ENCODE assay signal across 1 cellular context in genomic region chr19:11067356-11068113, GRCh38.
TF ChIP-seq lines count a peak whose summit lies in the region.

No MANE protein-coding gene starts in this region.

TF ChIP-seq in GM12878, 131 proteins besides CTCF, POLR2A, EP300 and RAD21:
- TF ChIP-seq SMARCA5 (IDR thresholded peaks at IDR 0.05) (no peak), PML (IDR thresholded peaks at IDR 0.05; ENCODE audit: low read length) (no peak), SPI1 (IDR thresholded peaks at IDR 0.05; ENCODE audit: borderline replicate concordance, insufficient read depth, low read depth, low read length) (no peak), SP1 (IDR thresholded peaks at IDR 0.05; ENCODE audit: low read depth, low read length) (no peak), SRF (IDR thresholded peaks at IDR 0.05; ENCODE audit: low read depth in 2 of 2, low read length in 2 of 2) (no peak), TAF1 (IDR thresholded peaks at IDR 0.05; ENCODE audit: borderline replicate concordance, low read depth, low read length) (no peak), RBBP5 (conservative IDR thresholded peaks at IDR 0.05) (no peak), CREM (IDR thresholded peaks at IDR 0.05; ENCODE audit: low read depth) (no peak), JUNB (IDR thresholded peaks at IDR 0.05) (no peak), SUPT20H (IDR thresholded peaks at IDR 0.05; ENCODE audit: borderline replicate concordance, control insufficient read depth, low read depth, low read length) (no peak), POU2F2 (IDR thresholded peaks at IDR 0.05; ENCODE audit: borderline replicate concordance, low read depth, low read length) (no peak), NR2F1 (conservative IDR thresholded peaks at IDR 0.05) (no peak), ZNF24 (IDR thresholded peaks at IDR 0.05) (no peak), HDGF (IDR thresholded peaks at IDR 0.05) (no peak), SMAD1 (IDR thresholded peaks at IDR 0.05; ENCODE audit: low read depth, partially characterized antibody) (no peak), SIX5 (IDR thresholded peaks at IDR 0.05; ENCODE audit: low read depth, low read length, severe bottlenecking) (no peak), CHD4 (IDR thresholded peaks at IDR 0.05) (no peak), E4F1 (IDR thresholded peaks at IDR 0.05; ENCODE audit: borderline replicate concordance, partially characterized antibody) (no peak)
- TF ChIP-seq, protein P1, sequence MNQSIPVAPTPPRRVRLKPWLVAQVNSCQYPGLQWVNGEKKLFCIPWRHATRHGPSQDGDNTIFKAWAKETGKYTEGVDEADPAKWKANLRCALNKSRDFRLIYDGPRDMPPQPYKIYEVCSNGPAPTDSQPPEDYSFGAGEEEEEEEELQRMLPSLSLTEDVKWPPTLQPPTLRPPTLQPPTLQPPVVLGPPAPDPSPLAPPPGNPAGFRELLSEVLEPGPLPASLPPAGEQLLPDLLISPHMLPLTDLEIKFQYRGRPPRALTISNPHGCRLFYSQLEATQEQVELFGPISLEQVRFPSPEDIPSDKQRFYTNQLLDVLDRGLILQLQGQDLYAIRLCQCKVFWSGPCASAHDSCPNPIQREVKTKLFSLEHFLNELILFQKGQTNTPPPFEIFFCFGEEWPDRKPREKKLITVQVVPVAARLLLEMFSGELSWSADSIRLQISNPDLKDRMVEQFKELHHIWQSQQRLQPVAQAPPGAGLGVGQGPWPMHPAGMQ (IDR thresholded peaks at IDR 0.05; ENCODE audit: borderline replicate concordance): no peak
